Comparison of ENCODE assay signal across 10 cellular contexts in the genomic region with DNA sequence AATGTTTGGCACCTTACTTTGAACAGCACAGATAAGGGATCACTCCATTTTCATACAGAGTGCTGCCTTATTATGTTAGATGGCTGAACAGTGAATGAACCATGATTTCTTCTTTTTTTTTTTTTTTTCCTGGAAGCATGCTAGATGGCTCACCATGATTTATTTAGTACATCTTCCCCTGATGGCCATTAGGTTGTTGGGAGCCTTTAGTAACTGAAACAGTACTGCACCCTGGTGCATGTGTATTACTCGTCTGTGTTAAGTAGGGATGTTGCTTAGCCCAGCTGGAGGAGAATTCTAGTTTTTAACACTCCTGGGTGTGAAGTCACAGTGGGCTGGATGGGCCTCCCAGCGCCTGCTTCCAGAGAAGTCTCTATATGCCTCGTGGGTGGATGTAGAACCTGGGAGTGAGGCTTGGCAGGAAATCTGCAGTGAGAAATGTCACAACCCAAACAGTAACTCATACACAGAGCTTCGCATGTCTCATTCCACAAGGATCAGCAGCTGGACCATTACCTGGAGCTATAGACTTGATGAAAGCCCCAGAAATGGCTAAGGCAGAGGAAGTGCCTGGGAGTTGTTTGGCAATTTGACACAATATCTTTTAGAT. TPM values are rescaled to one million over a fixed set of nuclear protein-coding genes. Genes with fewer than 3 reads are reported as not detected.
DNase-seq lines count a peak whose midpoint lies in the region; ATAC-seq and TF ChIP-seq lines count a peak whose summit lies in the region.
"Had no signal": no experiment of that assay in that cellular context is flagged by ENCODE, and none has a peak within 500 bp of the region (broad histone marks: within the 10 kb centered on the region; RNA-seq: fewer than 3 reads in every experiment).

No MANE protein-coding gene starts in this region.

- ATAC-seq in IMR-90 (ENCODE audit: low read depth): peak; percentile 3; the same call in 1 of the 2 replicates
- no peak for ATAC-seq in esophagus mucosa
- ATAC-seq in HG02610 (IDR thresholded peaks at IDR 0.05; ENCODE audit: unreplicated experiment): no peak
- ATAC-seq in GM21723 (IDR thresholded peaks at IDR 0.05; ENCODE audit: unreplicated experiment): no peak

- peak overlapping the region in 1 of 8 donors; percentile 52 for H3K4me3 Mint-ChIP-seq in CD4-positive, alpha-beta memory T cell
- no peak overlapping the region for H3K4me3 Mint-ChIP-seq in MCF 10A (ENCODE audit: unreplicated experiment)
- no peak overlapping the region for H3K4me3 Mint-ChIP-seq in mesothelial cell of epicardium
- H3K4me3 Mint-ChIP-seq: neural crest cell had no signal

- BruUV-seq in IMR-90 (replicated peaks; lab: Mats Ljungman, UMichigan): no TSS peak
- BruUV-seq in MCF 10A (replicated peaks; lab: Mats Ljungman, UMichigan): TSS peak; percentile 76

- H3K23ac ChIP-seq in IMR-90 (ENCODE audit: low read depth, low read length): peak overlapping the region; percentile 52; the same call in 1 of the 2 replicates

- no peaks in the 10 kb centered on the region for H4K20me1 ChIP-seq in IMR-90 (ENCODE audit: insufficient read depth, low read length)

- dilution Hi-C loops in IMR-90 (cut with HindIII; ENCODE audit: low sequenced_read_pairs, unreplicated experiment): no loop called here

- H3K9me1 ChIP-seq in IMR-90 (ENCODE audit: insufficient read depth, low read length): peaks cover 23% of the 10 kb centered on the region

- no peak overlapping the region for H3K4me2 ChIP-seq in IMR-90 (ENCODE audit: low read depth, low read length)

- no peak overlapping the region for H3K9ac ChIP-seq in IMR-90 (ENCODE audit: low read depth, low read length)
- no peak overlapping the region for H3K9ac ChIP-seq in mucosa of rectum (ENCODE audit: low read depth in 1 of 2, low read length in 2 of 2)

- TF ChIP-seq CTCF in IMR-90 (conservative IDR thresholded peaks at IDR 0.05; ENCODE audit: low read depth, low read length) (no peak), MCF 10A (IDR thresholded peaks at IDR 0.05; ENCODE audit: unreplicated experiment) (no peak), mesothelial cell of epicardium (IDR thresholded peaks at IDR 0.05; ENCODE audit: unreplicated experiment) (no peak)

- H3K27me3 Mint-ChIP-seq in CD4-positive, alpha-beta memory T cell: no peaks in the 10 kb centered on the region
- no peaks in the 10 kb centered on the region for H3K27me3 Mint-ChIP-seq in MCF 10A (ENCODE audit: insufficient read depth, unreplicated experiment)
- no peaks in the 10 kb centered on the region for H3K27me3 Mint-ChIP-seq in mesothelial cell of epicardium (ENCODE audit: low read depth)

- no peaks in the 10 kb centered on the region for H3K36me3 Mint-ChIP-seq in CD4-positive, alpha-beta memory T cell
- H3K36me3 Mint-ChIP-seq in MCF 10A (ENCODE audit: insufficient read depth, unreplicated experiment) (no peaks in the 10 kb centered on the region), mesothelial cell of epicardium (no peaks in the 10 kb centered on the region)

- H4K5ac ChIP-seq in IMR-90 (ENCODE audit: low read depth, low read length): peak overlapping the region; percentile 16; the same call in 1 of the 2 replicates

- peaks cover 34% of the 10 kb centered on the region for H3K4me1 ChIP-seq in CD4-positive, alpha-beta memory T cell (ENCODE audit: insufficient read depth, low read length)
- H3K4me1 ChIP-seq in IMR-90 (ENCODE audit: control insufficient read depth, insufficient read depth, low read length) (peaks cover 12% of the 10 kb centered on the region), mucosa of rectum (ENCODE audit: control insufficient read depth in 2 of 2, insufficient read depth in 2 of 2, low read length in 2 of 2) (peaks cover 5 to 30% of the 10 kb centered on the region in 2 donors)

- no peaks in the 10 kb centered on the region for H3K27me3 ChIP-seq in CD4-positive, alpha-beta memory T cell (ENCODE audit: insufficient read depth, low read length)
- no peaks in the 10 kb centered on the region for H3K27me3 ChIP-seq in IMR-90 (ENCODE audit: control insufficient read depth, insufficient read depth, low read length)
- no peaks in the 10 kb centered on the region for H3K27me3 ChIP-seq in mucosa of rectum (ENCODE audit: control insufficient read depth in 2 of 2, insufficient read depth in 2 of 2, low read length in 2 of 2)

- H3K36me3 ChIP-seq in CD4-positive, alpha-beta memory T cell (ENCODE audit: insufficient read depth, low read length): no peaks in the 10 kb centered on the region
- H3K36me3 ChIP-seq in IMR-90 (ENCODE audit: control insufficient read depth, insufficient read depth, low read length): no peaks in the 10 kb centered on the region
- no peaks in the 10 kb centered on the region for H3K36me3 ChIP-seq in mucosa of rectum (ENCODE audit: control insufficient read depth in 2 of 2, insufficient read depth in 2 of 2, low read length in 2 of 2)

- no peak for TF ChIP-seq RAD21 in IMR-90 (IDR thresholded peaks at IDR 0.05; ENCODE audit: low read length)

- peak overlapping the region; percentile 60 for H2BK120ac ChIP-seq in IMR-90 (ENCODE audit: low read depth, low read length)

- POLR2A ChIA-PET in CD4-positive, alpha-beta memory T cell (lab: Charles Lee; ENCODE audit: partially characterized antibody): interaction anchor here (0.7 to 8.1 kb wide), 11 partner anchors 14 to 107 kb away, joined by 3 to 102 read pairs (median 5); partner anchors contain the start of gene SLC20A1
- POLR2A ChIA-PET in IMR-90 (lab: Charles Lee; ENCODE audit: unreplicated experiment): interaction anchor here (0.5 to 0.6 kb wide), 2 partner anchors 34 to 38 kb away, joined by 3 to 6 read pairs; no protein-coding TSS in a partner anchor
- POLR2A ChIA-PET in MCF 10A (lab: Yijun Ruan, JAX): interaction anchor here (0.5 to 4.1 kb wide), 23 partner anchors 12 to 209 kb away, joined by 3 to 66 read pairs (median 4); partner anchors contain the start of genes CHCHD5 and SLC20A1

- intact Hi-C loops in CD4-positive, alpha-beta memory T cell (cut with micrococcal nuclease): loop anchor here (1.0 to 5.0 kb wide), 5 partner anchors 14 to 92 kb away; partner anchors contain the start of gene SLC20A1
- intact Hi-C loops in IMR-90 (cut with micrococcal nuclease) (no loop called here), MCF 10A (cut with micrococcal nuclease) (loop anchor here (2.0 to 5.0 kb wide), 2 partner anchors 45 to 65 kb away; partner anchors contain the start of gene SLC20A1)

- no peak for DNase-seq in CD4-positive, alpha-beta memory T cell
- peak; percentile 49 for DNase-seq in IMR-90
- peak; percentile 39 for DNase-seq in MCF 10A (ENCODE audit: unreplicated experiment)
- no peak for DNase-seq in mesothelial cell of epicardium (ENCODE audit: low spot score in 2 of 2, unreplicated experiment in 2 of 2)

- peak overlapping the region; percentile 73 for H3K4ac ChIP-seq in IMR-90 (ENCODE audit: low read depth, low read length)

- no peak overlapping the region for H3K27ac ChIP-seq in CD4-positive, alpha-beta memory T cell (ENCODE audit: low read depth, low read length)
- H3K27ac ChIP-seq in IMR-90 (ENCODE audit: insufficient read depth, low read length) (peak overlapping the region; percentile 18; the same call in 1 of the 2 replicates), mucosa of rectum (ENCODE audit: low read depth in 2 of 2, low read length in 2 of 2) (peak overlapping the region; percentile 63 to 69)

- H2BK20ac ChIP-seq in IMR-90 (ENCODE audit: low read depth, low read length): peak overlapping the region; percentile 73

- H3K56ac ChIP-seq in IMR-90 (ENCODE audit: extremely low read depth, insufficient read depth, low read length): no peak overlapping the region

- peak overlapping the region; percentile 59 for H2AK9ac ChIP-seq in IMR-90 (replicated peaks; ENCODE audit: low read depth, low read length, poor library complexity)

- no CpG with 5 or more reads among the region's 4 CpGs for WGBS in IMR-90 (ENCODE audit: extremely low coverage in 2 of 2, insufficient read length in 1 of 2), 2 experiments

- H3K9me3 ChIP-seq in CD4-positive, alpha-beta memory T cell (ENCODE audit: control insufficient read depth in 1 of 2, low read length in 2 of 2): no peaks in the 10 kb centered on the region
- H3K9me3 ChIP-seq in IMR-90 (ENCODE audit: control insufficient read depth, insufficient read depth, low read length) (no peaks in the 10 kb centered on the region), mucosa of rectum (ENCODE audit: control insufficient read depth in 2 of 2, low read length in 2 of 2) (no peaks in the 10 kb centered on the region)

- no peaks in the 10 kb centered on the region for H3K9me3 Mint-ChIP-seq in CD4-positive, alpha-beta memory T cell
- H3K9me3 Mint-ChIP-seq in MCF 10A (ENCODE audit: unreplicated experiment) (no peaks in the 10 kb centered on the region), mesothelial cell of epicardium (no peaks in the 10 kb centered on the region)
- H3K9me3 Mint-ChIP-seq: neural crest cell had no signal

- peak overlapping the region in 4 of 7 donors; percentile 44 to 91 (median 66) for H3K27ac Mint-ChIP-seq in CD4-positive, alpha-beta memory T cell
- H3K27ac Mint-ChIP-seq in MCF 10A (ENCODE audit: low read depth, unreplicated experiment) (peak overlapping the region; percentile 86), mesothelial cell of epicardium (no peak overlapping the region)

- peak overlapping the region; percentile 30 for H3K18ac ChIP-seq in IMR-90 (ENCODE audit: low read depth, low read length)

- H2BK15ac ChIP-seq in IMR-90 (ENCODE audit: low read depth, low read length): peak overlapping the region; percentile 13; the same call in 1 of the 3 replicates

- TF ChIP-seq POLR2A in IMR-90 (IDR thresholded peaks at IDR 0.05; ENCODE audit: low read depth, low read length): no peak

- H2AFZ ChIP-seq in IMR-90 (replicated peaks; ENCODE audit: low read length, poor library complexity): peak overlapping the region; percentile 24

- CTCF ChIA-PET in CD4-positive, alpha-beta memory T cell (lab: Charles Lee; ENCODE audit: partially characterized antibody): interaction anchor here (0.6 to 9.0 kb wide), 18 partner anchors 8 to 113 kb away, joined by 3 to 319 read pairs (median 7); no protein-coding TSS in a partner anchor
- CTCF ChIA-PET in IMR-90 (lab: Yijun Ruan, JAX): interaction anchor here (0.8 to 1.6 kb wide), 4 partner anchors 12 to 67 kb away, joined by 3 to 5 read pairs (median 3); no protein-coding TSS in a partner anchor
- CTCF ChIA-PET in MCF 10A (lab: Yijun Ruan, JAX): interaction anchor here (0.9 to 4.4 kb wide), 13 partner anchors 8 to 269 kb away, joined by 3 to 26 read pairs (median 5); no protein-coding TSS in a partner anchor

- peak overlapping the region; percentile 54; the same call in 1 of the 2 replicates for H4K91ac ChIP-seq in IMR-90 (ENCODE audit: insufficient read depth, low read depth, low read length)

- peak overlapping the region; percentile 62; the same call in 1 of the 2 replicates for H2AK5ac ChIP-seq in IMR-90 (ENCODE audit: low read depth, low read length)

- peak overlapping the region; percentile 34 for H2BK5ac ChIP-seq in IMR-90 (ENCODE audit: low read depth, low read length, poor library complexity, severe bottlenecking)

- peak overlapping the region; percentile 40 for H3K14ac ChIP-seq in IMR-90 (replicated peaks; ENCODE audit: low read depth, low read length)

- peaks cover 22 to 32% (median 27%) of the 10 kb centered on the region in 4 donors for H3K4me1 Mint-ChIP-seq in CD4-positive, alpha-beta memory T cell
- H3K4me1 Mint-ChIP-seq in MCF 10A (ENCODE audit: insufficient read depth, unreplicated experiment) (peaks cover 22% of the 10 kb centered on the region), mesothelial cell of epicardium (peaks cover 2% of the 10 kb centered on the region)

- peak overlapping the region in 1 of 2 experiments; percentile 72; a peak in 2 of 4 replicates for H4K8ac ChIP-seq in IMR-90 (ENCODE audit: low read depth in 2 of 2, low read length in 2 of 2)

- in situ Hi-C loops in IMR-90 (cut with MboI; ENCODE audit: low sequenced_read_pairs): no loop called here

- H3K4me3 ChIP-seq in CD4-positive, alpha-beta memory T cell (ENCODE audit: low read length in 2 of 2): no peak overlapping the region
- H3K4me3 ChIP-seq in IMR-90 (ENCODE audit: insufficient read depth, low read depth, low read length) (no peak overlapping the region), mucosa of rectum (ENCODE audit: low read length in 2 of 2) (no peak overlapping the region)

- 0 out of 4 replicates have a peak, but pooled peaks cover 0 to 5% of the 10 kb centered on the region in 2 experiments for H3K79me1 ChIP-seq in IMR-90 (ENCODE audit: low read depth in 1 of 2, low read length in 2 of 2)

RNA-seq across cellular contexts. Expression of gene NT5DC4, which starts 29.0 kb away (rescaled TPM):
- total RNA-seq in CD4-positive, alpha-beta memory T cell: not detected
- polyA plus RNA-seq in CD4-positive, alpha-beta memory T cell: not detected
- total RNA-seq in IMR-90 (2012; rRNA removed): not detected in 2 replicates
- not detected in 2 replicates for polyA plus RNA-seq in IMR-90 (2012; rRNA removed)
- not detected in 2 replicates for polyA plus RNA-seq in IMR-90 (2012; cell fraction: cytosol; rRNA removed)
- polyA plus RNA-seq in IMR-90 (2012; cell fraction: nucleus; rRNA removed; ENCODE audit: low replicate concordance): not detected in 2 replicates
- not detected in 2 replicates for total RNA-seq in MCF 10A (2022)
- not detected for total RNA-seq in esophagus mucosa
- not detected in 3 replicates for total RNA-seq in mesothelial cell of epicardium
- total RNA-seq: chondrocyte, neural crest cell had no signal

RNA-seq across cellular contexts. Expression of gene SLC20A1, which starts 46.1 kb away (rescaled TPM):
- total RNA-seq in CD4-positive, alpha-beta memory T cell: 10 to 100 TPM; 93.5 to 94.0 TPM
- polyA plus RNA-seq in CD4-positive, alpha-beta memory T cell: 10 to 100 TPM; 25.5 to 36.7 TPM
- 94.1 and 123 TPM in 2 replicates for total RNA-seq in IMR-90 (2012; rRNA removed)
- polyA plus RNA-seq in IMR-90 (2012; rRNA removed): 72.3 and 93.6 TPM in 2 replicates
- polyA plus RNA-seq in IMR-90 (2012; cell fraction: cytosol; rRNA removed): 20.4 and 27.2 TPM in 2 replicates
- polyA plus RNA-seq in IMR-90 (2012; cell fraction: nucleus; rRNA removed; ENCODE audit: low replicate concordance): 27.1 and 155 TPM in 2 replicates
- total RNA-seq in MCF 10A (2022): 242 and 295 TPM in 2 replicates
- total RNA-seq in esophagus mucosa: 18.5 TPM
- 41.6 to 46.9 TPM (median 46.3 TPM) in 3 replicates for total RNA-seq in mesothelial cell of epicardium

Comparison
In these comparisons a context has a peak if more than half of its experiments do, and no peak if none do; other contexts are left out.
1. DNase-seq: peak in IMR-90 (single experiment) and MCF 10A (single experiment); none in CD4-positive, alpha-beta memory T cell (0 of 5) and mesothelial cell of epicardium (0 of 2).